Comparison of ENCODE assay signal across 11 cellular contexts in genomic region chr9:114388764-114389375, GRCh38. TPM values are rescaled to one million over a fixed set of nuclear protein-coding genes. Genes with fewer than 3 reads are reported as not detected.
DNase-seq lines count a peak whose midpoint lies in the region; ATAC-seq and TF ChIP-seq lines count a peak whose summit lies in the region.
"Had no signal": no experiment of that assay in that cellular context is flagged by ENCODE, and none has a peak within 500 bp of the region (broad histone marks: within the 10 kb centered on the region; RNA-seq: fewer than 3 reads in every experiment).

No MANE protein-coding gene starts in this region.

- peaks cover 77% of the 10 kb centered on the region for H3K4me1 ChIP-seq in CD4-positive, alpha-beta memory T cell (ENCODE audit: insufficient read depth, low read length)
- H3K4me1 ChIP-seq in prostate gland (replicated peaks) = peaks cover 19% of the 10 kb centered on the region

- peak overlapping the region; percentile 78 to 99 for H3K4me3 ChIP-seq in CD4-positive, alpha-beta memory T cell (ENCODE audit: low read length in 2 of 2)
- peak overlapping the region in 5 of 59 donors; percentile 63 to 82 (median 72) for H3K4me3 ChIP-seq in dorsolateral prefrontal cortex
- H3K4me3 ChIP-seq in prostate gland = no peak overlapping the region

- CTCF ChIA-PET in CD4-positive, alpha-beta memory T cell (lab: Charles Lee; ENCODE audit: partially characterized antibody) = interaction anchor here (1.3 to 8.0 kb wide), 8 partner anchors 7 to 265 kb away, joined by 3 to 85 read pairs (median 42); no protein-coding TSS in a partner anchor
- CTCF ChIA-PET in HEK293T (lab: Yijun Ruan, JAX) = no interaction called here

- peaks cover 0 to 2% (median 0%) of the 10 kb centered on the region in 8 donors for H3K9me3 Mint-ChIP-seq in CD4-positive, alpha-beta memory T cell

- peak in 1 of 5 donors; percentile 33 for DNase-seq in CD4-positive, alpha-beta memory T cell
- DNase-seq in NAMALWA (ENCODE audit: low spot score) (peak; percentile 46), dorsolateral prefrontal cortex (no peak), prostate gland (ENCODE audit: low spot score) (no peak), NCI-H2171 treated with DMSO at 0.1 percent for 48 hours (lab: John Stamatoyannopoulos, UW) (no peak), HEK293T (ENCODE audit: extremely low spot score) (no peak), occipital lobe (lab: John Stamatoyannopoulos, UW) (no peak)
- DNase-seq: NCI-H1436 treated with DMSO at 0.1 percent for 48 hours had no signal

- TF ChIP-seq CTCF in dorsolateral prefrontal cortex (IDR thresholded peaks at IDR 0.05 in 54 of 56, conservative IDR thresholded peaks at IDR 0.05 in 2 of 56; ENCODE audit: low read depth in 1 of 56, partially characterized antibody in 56 of 56) (no peak), prostate gland (IDR thresholded peaks at IDR 0.05) (no peak)

- peak overlapping the region; percentile 96 to 99 (median 97) for H3K27ac Mint-ChIP-seq in CD4-positive, alpha-beta memory T cell

- peaks cover 40 to 91% (median 62%) of the 10 kb centered on the region in 4 donors for H3K4me1 Mint-ChIP-seq in CD4-positive, alpha-beta memory T cell

- WGBS in prostate gland = 72% methylated on average over 9 of the region's 9 CpGs

- no peaks in the 10 kb centered on the region for H3K27me3 Mint-ChIP-seq in CD4-positive, alpha-beta memory T cell

- peak overlapping the region; percentile 88 for H3K27ac ChIP-seq in CD4-positive, alpha-beta memory T cell (ENCODE audit: low read depth, low read length)
- H3K27ac ChIP-seq in dorsolateral prefrontal cortex (peak overlapping the region in 46 of 59 donors; percentile 56 to 96 (median 88)), prostate gland (peak overlapping the region; percentile 80 to 86)

- no peaks in the 10 kb centered on the region for H3K9me3 ChIP-seq in CD4-positive, alpha-beta memory T cell (ENCODE audit: control insufficient read depth in 1 of 2, low read length in 2 of 2)
- no peaks in the 10 kb centered on the region for H3K9me3 ChIP-seq in prostate gland

- H3K4me3 Mint-ChIP-seq in CD4-positive, alpha-beta memory T cell = peak overlapping the region; percentile 95 to 100 (median 97)

- no peaks in the 10 kb centered on the region for H3K27me3 ChIP-seq in CD4-positive, alpha-beta memory T cell (ENCODE audit: insufficient read depth, low read length)
- H3K27me3 ChIP-seq in dorsolateral prefrontal cortex = no peaks in the 10 kb centered on the region
- H3K27me3 ChIP-seq in prostate gland (replicated peaks; ENCODE audit: insufficient read depth) = no peaks in the 10 kb centered on the region

- POLR2A ChIA-PET in CD4-positive, alpha-beta memory T cell (lab: Charles Lee; ENCODE audit: partially characterized antibody) = interaction anchor here (1.2 to 29.4 kb wide), 13 partner anchors 7 to 510 kb away, joined by 3 to 1614 read pairs (median 11); partner anchors contain the start of gene ATP6V1G1
- POLR2A ChIA-PET in HEK293T (lab: Yijun Ruan, JAX) = no interaction called here

- peaks cover 36 to 56% of the 10 kb centered on the region in 2 donors for H3K36me3 Mint-ChIP-seq in CD4-positive, alpha-beta memory T cell

- intact Hi-C loops in CD4-positive, alpha-beta memory T cell (cut with micrococcal nuclease) = loop anchor here (1.0 to 10.0 kb wide), 4 partner anchors 50 to 536 kb away; partner anchors contain the start of gene WHRN
- intact Hi-C loops in dorsolateral prefrontal cortex (cut with DNase I) (no loop called here), prostate gland (cut with DNase I) (loop anchor here (5.0 kb wide), 1 partner anchor 37 kb away; no protein-coding TSS in a partner anchor)

- TF ChIP-seq POLR2A in prostate gland (IDR thresholded peaks at IDR 0.05) = no peak

- H3K36me3 ChIP-seq in CD4-positive, alpha-beta memory T cell (ENCODE audit: insufficient read depth, low read length) = no peaks in the 10 kb centered on the region
- H3K36me3 ChIP-seq in prostate gland = no peaks in the 10 kb centered on the region

- ATAC-seq in GM18858 (IDR thresholded peaks at IDR 0.05; ENCODE audit: unreplicated experiment) = no peak

TF ChIP-seq in HEK293T, 16 proteins besides CTCF, POLR2A, EP300 and RAD21:
- TF ChIP-seq SP1 (IDR thresholded peaks at IDR 0.05) = no peak
- TF ChIP-seq SUZ12 (IDR thresholded peaks at IDR 0.05) = no peak
- TF ChIP-seq LEF1 (IDR thresholded peaks at IDR 0.05; ENCODE audit: borderline replicate concordance) = no peak
- no peak for TF ChIP-seq ELF4 (IDR thresholded peaks at IDR 0.05)
- TF ChIP-seq L3MBTL2 (conservative IDR thresholded peaks at IDR 0.05) = no peak
- TF ChIP-seq FOXK2 (IDR thresholded peaks at IDR 0.05) = no peak
- no peak for TF ChIP-seq BHLHE40 (IDR thresholded peaks at IDR 0.05; ENCODE audit: borderline replicate concordance)
- no peak for TF ChIP-seq FOXA1 (IDR thresholded peaks at IDR 0.05)
TF ChIP-seq in HEK293T: peak in this region for 0.

RNA-seq across cellular contexts. Expression of gene AKNA, which starts 1.1 kb away (rescaled TPM):
- total RNA-seq in CD4-positive, alpha-beta memory T cell = 100 to 1,000 TPM; 374 to 375 TPM
- polyA plus RNA-seq in CD4-positive, alpha-beta memory T cell = 10 to 100 TPM in 1 of 2 donors, 1 to 10 TPM in 1; 1.9 to 35.6 TPM
- total RNA-seq in dorsolateral prefrontal cortex (10 to 100 TPM; 11.0 to 34.9 (median 19.3) TPM), prostate gland (10 to 100 TPM; 20.5 to 30.1 TPM), occipital lobe (3.3 TPM)

RNA-seq across cellular contexts. Expression of gene ORM2, which starts 59.2 kb away (rescaled TPM):
- not detected for total RNA-seq in CD4-positive, alpha-beta memory T cell
- not detected for polyA plus RNA-seq in CD4-positive, alpha-beta memory T cell
- total RNA-seq in dorsolateral prefrontal cortex (under 1 TPM in 1 of 120 experiments, not detected in 119; 0.72 TPM), prostate gland (1 to 10 TPM in 1 of 2 donors, under 1 TPM in 1; 0.91 to 1.9 TPM), occipital lobe (not detected)
- total RNA-seq: Daoy, fibroblast of villous mesenchyme had no signal

Comparison
In these comparisons a context has a peak if more than half of its experiments do, and no peak if none do; other contexts are left out.
1. H3K4me3 ChIP-seq: peak in CD4-positive, alpha-beta memory T cell (2 of 2); none in prostate gland (0 of 2).
2. RNA of gene AKNA, which starts 1.1 kb away (total RNA-seq): 374 to 375 TPM in CD4-positive, alpha-beta memory T cell; 20.5 to 30.1 TPM in prostate gland, 11.0 to 34.9 TPM in dorsolateral prefrontal cortex and 3.3 TPM in occipital lobe (single experiment); every median in the first group is over 10 times any median in the second.
3. intact Hi-C loops: an anchor here in CD4-positive, alpha-beta memory T cell (1.0 to 10.0 kb wide) and prostate gland (5.0 kb wide); none called in dorsolateral prefrontal cortex.
4. Peak in every context shown above with its lines, with median percentiles within 50 percentile points of each other: H3K27ac ChIP-seq.